In the genomic region with DNA sequence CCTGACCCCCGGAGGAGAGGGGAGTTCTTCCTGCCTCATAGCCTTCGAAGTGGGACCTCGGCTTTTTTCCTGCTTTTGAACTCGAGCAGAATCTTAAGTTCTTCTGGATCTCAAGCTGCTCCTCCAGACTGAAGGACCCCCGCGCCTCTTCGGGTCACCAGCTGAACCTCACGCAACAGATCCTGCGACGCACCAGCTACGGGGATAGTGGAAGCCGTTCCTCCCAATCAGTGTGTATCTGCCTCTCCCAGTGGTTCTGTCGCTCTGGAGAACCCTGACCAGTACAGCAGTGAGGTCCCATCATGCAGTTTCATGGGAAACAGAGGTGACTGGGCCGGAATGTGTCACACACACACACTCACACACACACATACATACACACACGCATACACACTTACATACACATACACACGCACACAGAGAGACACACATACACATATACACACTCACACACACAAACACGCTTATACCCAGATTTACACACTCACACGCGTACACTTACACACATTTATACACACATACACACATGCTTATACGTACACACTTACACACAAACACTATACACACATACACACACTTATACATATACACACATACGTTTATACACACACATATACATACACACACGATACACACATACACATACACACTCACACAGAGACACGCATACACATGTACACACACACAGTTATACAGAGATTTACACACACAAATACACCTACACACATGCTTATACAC, we compare ENCODE assay signal across 18 cellular contexts.
"Had no signal": no experiment of that assay in that cellular context is flagged by ENCODE, and none has a peak within 500 bp of the region (broad histone marks: within the 10 kb centered on the region; RNA-seq: fewer than 3 reads in every experiment).

No MANE protein-coding gene starts in this region.

- H3K4me1 ChIP-seq: parathyroid adenoma, sigmoid colon, thyroid gland had no signal

- ATAC-seq: activated CD8-positive, alpha-beta T cell treated with anti-CD3 and anti-CD28 coated beads for 36 hours; activated naive CD8-positive, alpha-beta T cell treated with anti-CD3 and anti-CD28 coated beads, Interleukin-2, amount 50 U/mL, for 24 hours had no signal

- H3K4me1 Mint-ChIP-seq: activated CD4-positive, alpha-beta T cell treated with anti-CD3 and anti-CD28 coated beads, Interleukin-2, amount 10 ng/mL, durations not matched to agents 24 days and 14 days; activated naive CD8-positive, alpha-beta T cell treated with anti-CD3 and anti-CD28 coated beads, Interleukin-2, amount 50 U/mL, for 24 hours had no signal

- H3K4me3 ChIP-seq: coronary artery, sigmoid colon, thyroid gland had no signal

- DNase-seq: activated CD4-positive, alpha-beta T cell treated with anti-CD3 and anti-CD28 coated beads, Interleukin-2, amount 10 ng/mL, durations not matched to agents 24 days and 14 days; activated CD4-positive, CD25-positive, alpha-beta regulatory T cell; activated CD8-positive, alpha-beta T cell treated with anti-CD3 and anti-CD28 coated beads for 36 hours; activated naive CD4-positive, alpha-beta T cell treated with Interleukin-2 at 50 U/mL for 16 hours; activated naive CD8-positive, alpha-beta T cell treated with anti-CD3 and anti-CD28 coated beads, Interleukin-2, amount 50 U/mL, for 24 hours; activated T-cell treated with anti-CD3 and anti-CD28 coated beads, Interleukin-2, amount 50 U/mL, for 24 hours; kidney; left ventricle myocardium superior; stimulated activated CD4-positive, alpha-beta T cell treated with anti-CD3 and anti-CD28 coated beads, Interleukin-4, amount 100 ng/mL, for 24 hours; stimulated activated naive CD4-positive, alpha-beta T cell; T-helper 1 cell; T-helper 9 cell; thyroid gland had no signal

- H3K27me3 Mint-ChIP-seq: activated CD4-positive, alpha-beta T cell treated with anti-CD3 and anti-CD28 coated beads, Interleukin-2, amount 10 ng/mL, durations not matched to agents 24 days and 14 days had no signal

- H3K36me3 ChIP-seq: neutrophil, sigmoid colon, thyroid gland had no signal

- H3K9me3 Mint-ChIP-seq: activated CD4-positive, alpha-beta T cell treated with anti-CD3 and anti-CD28 coated beads, Interleukin-2, amount 10 ng/mL, durations not matched to agents 24 days and 14 days; activated T-cell treated with anti-CD3 and anti-CD28 coated beads, Interleukin-2, amount 50 U/mL, for 24 hours; activated T-helper 2 cell treated with anti-CD3 and anti-CD28 coated beads, Interferon-gamma antibody, Interleukin-2, Interleukin-4, amounts not matched to agents 10 μg/mL and 5 μg/mL and 100 μg/mL, durations not matched to agents 14 hours and 24 hours and 36 hours had no signal

- H3K27me3 ChIP-seq: neutrophil, thyroid gland had no signal

- H3K9ac ChIP-seq: parathyroid adenoma had no signal

- H3K27ac ChIP-seq: neutrophil, parathyroid adenoma, sigmoid colon, thyroid gland had no signal

- H3K9me3 ChIP-seq: neutrophil, sigmoid colon, thyroid gland had no signal

- H3K79me2 ChIP-seq: parathyroid adenoma had no signal

- H3K27ac Mint-ChIP-seq: activated CD4-positive, alpha-beta T cell treated with anti-CD3 and anti-CD28 coated beads, Interleukin-2, amount 10 ng/mL, durations not matched to agents 24 days and 14 days; activated CD8-positive, alpha-beta T cell treated with anti-CD3 and anti-CD28 coated beads for 36 hours; activated naive CD8-positive, alpha-beta T cell treated with anti-CD3 and anti-CD28 coated beads, Interleukin-2, amount 50 U/mL, for 24 hours; activated T-cell treated with anti-CD3 and anti-CD28 coated beads, Interleukin-2, amount 50 U/mL, for 24 hours; activated T-helper 2 cell treated with anti-CD3 and anti-CD28 coated beads, Interferon-gamma antibody, Interleukin-2, Interleukin-4, amounts not matched to agents 10 μg/mL and 5 μg/mL and 100 μg/mL, durations not matched to agents 14 hours and 24 hours and 36 hours had no signal

- H3K4me3 Mint-ChIP-seq: activated CD4-positive, alpha-beta T cell treated with anti-CD3 and anti-CD28 coated beads, Interleukin-2, amount 10 ng/mL, durations not matched to agents 24 days and 14 days; activated CD8-positive, alpha-beta T cell treated with anti-CD3 and anti-CD28 coated beads for 36 hours; activated naive CD8-positive, alpha-beta T cell treated with anti-CD3 and anti-CD28 coated beads, Interleukin-2, amount 50 U/mL, for 24 hours; activated T-cell treated with anti-CD3 and anti-CD28 coated beads, Interleukin-2, amount 50 U/mL, for 24 hours had no signal
